2 cellular contexts compared by ENCODE assay signal in the genomic region with DNA sequence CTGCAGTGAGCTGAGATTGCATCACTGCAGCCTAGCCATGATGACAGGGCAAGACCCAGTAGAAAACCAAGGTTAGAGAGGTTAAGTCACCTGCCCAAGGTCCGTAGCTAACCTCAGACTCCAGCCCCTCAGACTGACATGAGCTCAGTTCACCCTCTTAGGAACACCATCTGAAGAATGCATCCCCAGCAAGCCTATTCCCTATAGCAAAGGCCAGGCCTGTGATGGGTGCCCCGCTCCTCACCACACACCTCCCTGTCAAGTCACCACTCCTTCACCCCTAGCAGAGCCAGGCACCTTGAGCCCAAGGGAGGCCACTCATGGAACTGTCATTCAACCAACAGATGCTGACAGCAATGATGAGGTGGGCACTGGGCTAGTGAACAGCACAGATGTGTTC. TPM values are rescaled to one million over a fixed set of nuclear protein-coding genes. Genes with fewer than 3 reads are reported as not detected.
"Had no signal": no experiment of that assay in that cellular context is flagged by ENCODE, and none has a peak within 500 bp of the region (broad histone marks: within the 10 kb centered on the region; RNA-seq: fewer than 3 reads in every experiment).

No MANE protein-coding gene starts in this region.

RNA-seq across cellular contexts. Expression of gene RIMBP3C, which starts 24.2 kb away (rescaled TPM):
- total RNA-seq: ascending aorta had no signal
- polyA plus RNA-seq: aorta had no signal

RNA-seq across cellular contexts. Expression of gene TMEM191C, which starts 59.9 kb away (rescaled TPM):
- total RNA-seq: ascending aorta had no signal
